Comparison of ENCODE assay signal across 8 cellular contexts in genomic region chr15:38252481-38253311, GRCh38. TPM values are rescaled to one million over a fixed set of nuclear protein-coding genes. Genes with fewer than 3 reads are reported as not detected.
A peak's percentile ranks its signal among the peaks of the same experiment; 100 is the strongest.
DNase-seq lines count a peak whose midpoint lies in the region; ATAC-seq, FAIRE-seq and TF ChIP-seq lines count a peak whose summit lies in the region.

Gene SPRED1, plus strand, starts transcription at chr15:38252836. Its CDS starts 350 bp downstream, at chr15:38253186.

- ATAC-seq in GM18861 (IDR thresholded peaks at IDR 0.05; ENCODE audit: unreplicated experiment) (peak; percentile 13), HG03108 (IDR thresholded peaks at IDR 0.05; ENCODE audit: unreplicated experiment) (peak; percentile 20), K562 (peak; percentile 56)

- no peaks in the 10 kb centered on the region for H4K20me1 ChIP-seq in K562 (replicated peaks; ENCODE audit: control insufficient read depth, insufficient read depth, low read length)

- DNase-seq in AG04450 (ENCODE audit: low read depth, low spot score) (no peak), SK-N-DZ (ENCODE audit: low spot score) (peak; percentile 41), K562 (ENCODE audit: extremely low read depth in 1 of 4, low spot score in 3 of 4) (peak; percentile 21 to 75 (median 48)), retina (peak; percentile 81), GM19240 (ENCODE audit: insufficient read length, low spot score) (no peak)

- H3K27me3 ChIP-seq in AG04450 (ENCODE audit: control insufficient read depth, insufficient read depth, low read length), result no peaks in the 10 kb centered on the region
- no peaks in the 10 kb centered on the region for H3K27me3 ChIP-seq in K562 (ENCODE audit: control insufficient read depth in 2 of 2, insufficient read depth in 2 of 2, low read length in 2 of 2)

- in situ Hi-C loops in K562 (cut with MboI), result no loop called here

- H3K4me1 ChIP-seq in K562 (replicated peaks in 1 of 2; ENCODE audit: control insufficient read depth in 2 of 2, insufficient read depth in 2 of 2, low read length in 2 of 2), result peaks cover 0 to 6% of the 10 kb centered on the region in 2 experiments; a peak in 3 of 5 replicates

- no TSS peak for BruUV-seq in K562 (replicated peaks; lab: Mats Ljungman, UMichigan)

- H2AFZ ChIP-seq in K562 (ENCODE audit: low read depth, low read length), result peak within 1 kb of the TSS; percentile 95

- H3K27ac ChIP-seq in AG04450 (ENCODE audit: low read depth, low read length) (peak within 1 kb of the TSS; percentile 94), K562 (ENCODE audit: extremely low read depth, low read depth, low read length) (peak within 1 kb of the TSS; percentile 83)

- TF ChIP-seq POLR2A in K562 (conservative IDR thresholded peaks at IDR 0.05), result no peak; the same call in 1 of the 2 replicates

- H3K9ac ChIP-seq in K562 (ENCODE audit: insufficient read depth in 1 of 2, low read depth in 2 of 2, low read length in 2 of 2), result peak within 1 kb of the TSS; percentile 87 to 93

- no peak for TF ChIP-seq EP300 in K562 (IDR thresholded peaks at IDR 0.05; ENCODE audit: low read length)

- under 1% methylated on average over 33 of the region's 73 CpGs for WGBS in K562 (ENCODE audit: insufficient coverage, low coverage, missing lambda C conversion rate)

- H3K36me3 ChIP-seq in K562 (ENCODE audit: control insufficient read depth, insufficient read depth, low read length), result no peaks in the 10 kb centered on the region

- POLR2A ChIA-PET in AG04450 (lab: Yijun Ruan, JAX) (interaction anchor here (0.5 to 2.3 kb wide), 17 partner anchors 14 to 1144 kb away, joined by 3 to 29 read pairs (median 4); partner anchors contain the start of gene FAM98B), K562 (lab: Yijun Ruan, JAX) (interaction anchor here (0.6 to 2.5 kb wide), 8 partner anchors 8 to 945 kb away, joined by 3 to 17 read pairs (median 4); no protein-coding TSS in a partner anchor)

- H3K9me3 ChIP-seq in AG04450 (ENCODE audit: control insufficient read depth, insufficient read depth, low read length) (no peaks in the 10 kb centered on the region; the same call in 1 of the 2 replicates), K562 (replicated peaks; ENCODE audit: control insufficient read depth, insufficient read depth, low read depth, low read length) (no peaks in the 10 kb centered on the region)

- TF ChIP-seq CTCF in AG04450 (IDR thresholded peaks at IDR 0.05; ENCODE audit: low read depth, low read length) (no peak), K562 (IDR thresholded peaks at IDR 0.05 in 2 of 3, conservative IDR thresholded peaks at IDR 0.05 in 1 of 3; ENCODE audit: insufficient read depth in 2 of 3, low read depth in 1 of 3, low read length in 3 of 3) (no peak)

- CTCF ChIA-PET in AG04450 (lab: Charles Lee) (interaction anchor here (0.9 to 3.9 kb wide), 3 partner anchors 136 to 257 kb away, joined by 3 to 20 read pairs (median 3); no protein-coding TSS in a partner anchor), K562 (lab: Yijun Ruan, JAX; ENCODE audit: low intra/inter-chr PET ratio) (no interaction called here)

- intact Hi-C loops in K562 (cut with micrococcal nuclease), result loop anchor here (5.0 kb wide), 2 partner anchors 75 to 185 kb away; no protein-coding TSS in a partner anchor

- H3K4me3 ChIP-seq in AG04450 (ENCODE audit: low read depth, low read length) (peak within 1 kb of the TSS; percentile 93), K562 (peak within 1 kb of the TSS; percentile 86), iPS-11a (ENCODE audit: low read depth, low read length) (peak within 1 kb of the TSS; percentile 62)

- no peaks in the 10 kb centered on the region for H3K9me1 ChIP-seq in K562 (ENCODE audit: control insufficient read depth, insufficient read depth, low read length)

- peaks cover 53% of the 10 kb centered on the region for H3K79me2 ChIP-seq in K562 (ENCODE audit: control insufficient read depth, insufficient read depth, low read length)

- no peak for TF ChIP-seq RAD21 in K562 (CRISPR knock-in tag; conservative IDR thresholded peaks at IDR 0.05 in 1 of 2, IDR thresholded peaks at IDR 0.05 in 1 of 2)

- peak within 1 kb of the TSS; percentile 95 for H3K4me2 ChIP-seq in K562 (ENCODE audit: insufficient read depth, low read length)

- FAIRE-seq in K562 (lab: Jason Lieb, UNC), result no peak

TF ChIP-seq in K562, 482 proteins besides CTCF, POLR2A, EP300 and RAD21 (continues in another document):
- peak in 1 of 2 experiments; percentile 97; a peak in 3 of 4 replicates for TF ChIP-seq MAZ (CRISPR knock-in tag; conservative IDR thresholded peaks at IDR 0.05 in 1 of 2, IDR thresholded peaks at IDR 0.05 in 1 of 2)
- TF ChIP-seq VEZF1 (CRISPR knock-in tag; IDR thresholded peaks at IDR 0.05), result peak; percentile 83
- peak; percentile 2; the same call in 1 of the 2 replicates for TF ChIP-seq ZBTB7A (IDR thresholded peaks at IDR 0.05; ENCODE audit: borderline replicate concordance, control insufficient read depth, low read depth, low read length)
- TF ChIP-seq UBTF (IDR thresholded peaks at IDR 0.05; ENCODE audit: borderline replicate concordance in 1 of 2, low read depth in 2 of 2, low read length in 2 of 2), result peak in 1 of 2 experiments; percentile 43; a peak in 1 of 4 replicates

RNA-seq across cellular contexts. Expression of gene SPRED1, which starts in this region (rescaled TPM):
- 10.7 and 15.1 TPM in 2 replicates for polyA plus RNA-seq in AG04450 (2011; rRNA removed)
- polyA minus RNA-seq in AG04450 (2011; rRNA and poly(A)+ RNA removed), result 29.6 and 34.2 TPM in 2 replicates
- 3.2 and 3.8 TPM in 2 replicates for polyA plus RNA-seq in SK-N-DZ (2014; cell fraction: cytosol; rRNA removed)
- polyA plus RNA-seq in SK-N-DZ (2014; cell fraction: nucleus; rRNA removed), result 2.3 and 2.8 TPM in 2 replicates
- total RNA-seq in K562 (2011; cell fraction: chromatin; rRNA removed; ENCODE audit: low replicate concordance), result 8.8 and 34.6 TPM in 2 replicates
- total RNA-seq in K562 (2011; cell fraction: nucleolus; rRNA removed), result 4.8 and 6.8 TPM in 2 replicates
- 12.5 and 16.1 TPM in 2 replicates for total RNA-seq in K562 (2011; cell fraction: nucleoplasm; rRNA removed)
- total RNA-seq in K562 (2014; rRNA removed), result 12.6 and 12.9 TPM in 2 replicates
- 16.8 and 18.7 TPM in 2 replicates for total RNA-seq in K562 (2014; rRNA removed; fragmentation: Illumina TruSeq; extraction: Trizol)
- 11.4 and 11.9 TPM in 2 replicates for total RNA-seq in K562 (2015; rRNA removed; fragmentation: Illumina TruSeq; extraction: Trizol)
- 15.1 and 17.4 TPM in 2 replicates for total RNA-seq in K562 (2021)
- polyA plus RNA-seq in K562 (2011; rRNA removed), result 4.5 and 4.7 TPM in 2 replicates
- polyA plus RNA-seq in K562 (2011; cell fraction: cytosol; rRNA removed), result 1.1 and 2.3 TPM in 2 replicates
- 4.3 and 5.1 TPM in 2 replicates for polyA plus RNA-seq in K562 (2011; cell fraction: nucleus; rRNA removed)
- polyA plus RNA-seq in K562 (2012), result 6.3 and 6.8 TPM in 2 replicates
- polyA plus RNA-seq in K562 (2014; fragmentation: Illumina TruSeq; extraction: Trizol), result 7.9 and 8.1 TPM in 2 replicates
- 1 to 10 TPM; 2.8 to 3.6 TPM for polyA plus RNA-seq in K562 (2014; fragmentation: Nextera tagmentation; extraction: Ambion mirVana)
- polyA plus RNA-seq in K562 (2014; rRNA removed), result 4.2 and 5.0 TPM in 2 replicates
- polyA minus RNA-seq in K562 (2011; rRNA and poly(A)+ RNA removed), result 20.4 and 23.8 TPM in 2 replicates
- polyA minus RNA-seq in K562 (2011; cell fraction: cytosol; rRNA and poly(A)+ RNA removed), result 6.5 and 7.7 TPM in 2 replicates
- polyA minus RNA-seq in K562 (2011; cell fraction: nucleus; rRNA and poly(A)+ RNA removed), result 13.5 and 22.7 TPM in 2 replicates

Comparison
In these comparisons a context has a peak if more than half of its experiments do, and no peak if none do; other contexts are left out.
1. DNase-seq: peak in SK-N-DZ (single experiment), K562 (4 of 4) and retina (single experiment); none in AG04450 (single experiment) and GM19240 (single experiment).
2. Peak in every context shown above with its lines, with median percentiles within 50 percentile points of each other: H3K4me3 ChIP-seq and ATAC-seq.